30 cellular contexts compared by ENCODE assay signal in the genomic region with DNA sequence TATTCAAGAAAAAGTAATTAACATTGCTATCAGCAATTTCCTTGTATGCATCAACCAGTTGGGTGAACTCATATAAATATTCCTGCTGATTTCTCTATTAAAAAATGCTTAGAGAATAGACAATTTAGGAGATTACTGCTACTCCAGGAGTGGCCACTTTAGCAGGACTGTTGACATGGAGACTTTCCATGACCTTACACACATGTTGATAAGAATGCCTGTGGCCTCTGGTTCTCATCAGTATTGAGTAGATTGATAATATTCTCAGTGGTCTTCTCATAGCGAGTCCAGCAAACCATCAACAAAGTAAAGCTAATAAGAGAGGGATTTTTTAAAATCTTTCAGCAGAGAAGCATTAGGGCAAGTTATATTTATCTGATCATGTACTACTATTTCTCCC.
DNase-seq lines count a peak whose midpoint lies in the region; ATAC-seq, FAIRE-seq and TF ChIP-seq lines count a peak whose summit lies in the region.
"Had no signal": no experiment of that assay in that cellular context is flagged by ENCODE, and none has a peak within 500 bp of the region (broad histone marks: within the 10 kb centered on the region; RNA-seq: fewer than 3 reads in every experiment).

No MANE protein-coding gene starts in this region.

- CTCF ChIA-PET in A549 (lab: Yijun Ruan, JAX) = no interaction called here
- CTCF ChIA-PET in activated CD8-positive, alpha-beta memory T cell treated with anti-CD3 and anti-CD28 coated beads, Interleukin-2, amount 10 ng/mL, durations not matched to agents 7 days and 5 days (lab: Charles Lee) = no interaction called here

- H3K4me1 Mint-ChIP-seq in activated CD8-positive, alpha-beta memory T cell treated with anti-CD3 and anti-CD28 coated beads, Interleukin-2, amount 10 ng/mL, durations not matched to agents 7 days and 5 days = no peaks in the 10 kb centered on the region

- peaks cover 46% of the 10 kb centered on the region for H3K4me1 ChIP-seq in A549
- no peaks in the 10 kb centered on the region for H3K4me1 ChIP-seq in colonic mucosa
- peaks cover 19% of the 10 kb centered on the region for H3K4me1 ChIP-seq in osteoblast (ENCODE audit: insufficient read depth, low read length)
- H3K4me1 ChIP-seq: parathyroid adenoma had no signal

- H3K27ac ChIP-seq in A549 = peak overlapping the region in 1 of 2 experiments; percentile 67; a peak in 3 of 6 replicates
- H3K27ac ChIP-seq in HL-60 (replicated peaks) = peak overlapping the region; percentile 40
- H3K27ac ChIP-seq in colonic mucosa = peak overlapping the region; percentile 46
- H3K27ac ChIP-seq in osteoblast (ENCODE audit: low read depth, low read length) = peak overlapping the region; percentile 47
- H3K27ac ChIP-seq: C4-2B, dorsolateral prefrontal cortex, gastroesophageal sphincter, GM23248, parathyroid adenoma had no signal

- H3K4me3 Mint-ChIP-seq in activated CD8-positive, alpha-beta memory T cell treated with anti-CD3 and anti-CD28 coated beads, Interleukin-2, amount 10 ng/mL, durations not matched to agents 7 days and 5 days = no peak overlapping the region
- H3K4me3 Mint-ChIP-seq: activated CD4-positive, alpha-beta memory T cell treated with anti-CD3 and anti-CD28 coated beads for 36 hours; naive thymus-derived CD4-positive, alpha-beta T cell; stimulated activated naive CD8-positive, alpha-beta T cell treated with anti-CD3 and anti-CD28 coated beads, Interleukin-15, Interleukin-2, amounts not matched to agents 100 ng/mL and 50 ng/mL, for 24 hours had no signal

- no peaks in the 10 kb centered on the region for H3K79me2 ChIP-seq in osteoblast (ENCODE audit: insufficient read depth, low read length)
- H3K79me2 ChIP-seq: parathyroid adenoma had no signal

- intact Hi-C loops in colonic mucosa (cut with DNase I) = no loop called here

- no peak overlapping the region for H3K27ac Mint-ChIP-seq in activated CD8-positive, alpha-beta memory T cell treated with anti-CD3 and anti-CD28 coated beads, Interleukin-2, amount 10 ng/mL, durations not matched to agents 7 days and 5 days
- H3K27ac Mint-ChIP-seq: activated CD4-positive, alpha-beta memory T cell treated with anti-CD3 and anti-CD28 coated beads for 36 hours; naive thymus-derived CD4-positive, alpha-beta T cell; stimulated activated naive CD8-positive, alpha-beta T cell treated with anti-CD3 and anti-CD28 coated beads, Interleukin-15, Interleukin-2, amounts not matched to agents 100 ng/mL and 50 ng/mL, for 24 hours had no signal

- peak overlapping the region; percentile 17 for H2AFZ ChIP-seq in osteoblast (ENCODE audit: low read length)
- H2AFZ ChIP-seq: GM23248, parathyroid adenoma had no signal

- H3K9me3 Mint-ChIP-seq in activated CD8-positive, alpha-beta memory T cell treated with anti-CD3 and anti-CD28 coated beads, Interleukin-2, amount 10 ng/mL, durations not matched to agents 7 days and 5 days (ENCODE audit: low read depth) = no peaks in the 10 kb centered on the region
- H3K9me3 Mint-ChIP-seq: activated CD4-positive, alpha-beta memory T cell treated with anti-CD3 and anti-CD28 coated beads for 36 hours; naive thymus-derived CD4-positive, alpha-beta T cell; stimulated activated naive CD8-positive, alpha-beta T cell treated with anti-CD3 and anti-CD28 coated beads, Interleukin-15, Interleukin-2, amounts not matched to agents 100 ng/mL and 50 ng/mL, for 24 hours had no signal

- POLR2A ChIA-PET in A549 (lab: Yijun Ruan, JAX) = no interaction called here

- TF ChIP-seq CTCF in A549 (IDR thresholded peaks at IDR 0.05) (no peak), HL-60 (IDR thresholded peaks at IDR 0.05; ENCODE audit: insufficient read depth, low read length) (no peak), colonic mucosa (IDR thresholded peaks at IDR 0.05) (no peak), osteoblast (IDR thresholded peaks at IDR 0.05; ENCODE audit: extremely low read depth, low read depth, low read length) (no peak)

- H3K4me3 ChIP-seq in A549 (no peak overlapping the region), HL-60 (replicated peaks; ENCODE audit: insufficient read depth, low read length) (no peak overlapping the region), colonic mucosa (no peak overlapping the region), osteoblast (ENCODE audit: insufficient read depth, low read length) (peak overlapping the region; percentile 47)
- H3K4me3 ChIP-seq: gastroesophageal sphincter, GM23248, lung, Peyer's patch had no signal

- no peaks in the 10 kb centered on the region for H4K20me1 ChIP-seq in osteoblast (ENCODE audit: insufficient read depth, low read length)

- TF ChIP-seq POLR2A in A549 (IDR thresholded peaks at IDR 0.05; ENCODE audit: low read length) = no peak

- DNase-seq in A549 (ENCODE audit: low read depth in 1 of 2, low spot score in 1 of 2) (no peak), HL-60 (ENCODE audit: low read depth in 1 of 2, low spot score in 1 of 2) (no peak), colonic mucosa (no peak), osteoblast (ENCODE audit: insufficient read length, low spot score, missing footprints) (no peak), T-helper 1 cell (no peak), COLO829 (ENCODE audit: low spot score) (no peak)
- no peak for DNase-seq in activated CD8-positive, alpha-beta memory T cell treated with anti-CD3 and anti-CD28 coated beads, Interleukin-2, amount 10 ng/mL, durations not matched to agents 7 days and 5 days
- DNase-seq: activated CD4-positive, alpha-beta memory T cell treated with anti-CD3 and anti-CD28 coated beads for 36 hours; activated CD4-positive, CD25-positive, alpha-beta regulatory T cell; activated gamma-delta T cell treated with Interleukin-2 at 50 U/mL for 16 hours; activated T-cell treated with anti-CD3 and anti-CD28 coated beads for 4 hours; DMS 273 treated with DMSO at 0.1 percent for 48 hours; dorsolateral prefrontal cortex; GDM1; GM23248; kidney; MG63; naive thymus-derived CD4-positive, alpha-beta T cell; NCI-H1694 treated with DMSO at 0.1 percent for 48 hours; NCI-H2227 treated with DMSO at 0.1 percent for 48 hours; Peyer's patch; stimulated activated CD4-positive, alpha-beta T cell treated with anti-CD3 and anti-CD28 coated beads, Interleukin-2, amount 100 ng/mL, for 24 hours had no signal

- H3K27me3 Mint-ChIP-seq in activated CD8-positive, alpha-beta memory T cell treated with anti-CD3 and anti-CD28 coated beads, Interleukin-2, amount 10 ng/mL, durations not matched to agents 7 days and 5 days = no peaks in the 10 kb centered on the region

- TF ChIP-seq EP300 in A549 (IDR thresholded peaks at IDR 0.05) = no peak

- FAIRE-seq in A549 (lab: Jason Lieb, UNC) = no peak
- FAIRE-seq: A204.1, kidney, urothelium cell line had no signal

- ATAC-seq in A549 (no peak), HG02840 (IDR thresholded peaks at IDR 0.05; ENCODE audit: low FRiP score, unreplicated experiment) (no peak)
- ATAC-seq in activated CD8-positive, alpha-beta memory T cell treated with anti-CD3 and anti-CD28 coated beads, Interleukin-2, amount 10 ng/mL, durations not matched to agents 7 days and 5 days = no peak
- ATAC-seq: gastroesophageal sphincter; naive thymus-derived CD4-positive, alpha-beta T cell had no signal

- H3K36me3 ChIP-seq in colonic mucosa (no peaks in the 10 kb centered on the region), osteoblast (ENCODE audit: insufficient read depth, low read length) (no peaks in the 10 kb centered on the region)
- H3K36me3 ChIP-seq: gastroesophageal sphincter, MG63, Peyer's patch had no signal

- no peaks in the 10 kb centered on the region for H3K9me3 ChIP-seq in A549
- no peaks in the 10 kb centered on the region for H3K9me3 ChIP-seq in colonic mucosa
- H3K9me3 ChIP-seq in osteoblast (ENCODE audit: low read depth, low read length) = no peaks in the 10 kb centered on the region
- H3K9me3 ChIP-seq: gastroesophageal sphincter, MG63, Peyer's patch had no signal

- H3K9ac ChIP-seq in colonic mucosa (ENCODE audit: low read depth in 2 of 2, low read length in 2 of 2) = no peak overlapping the region
- H3K9ac ChIP-seq: GM23248, parathyroid adenoma had no signal

- peak overlapping the region; percentile 55 for H3K4me2 ChIP-seq in A549
- peak overlapping the region; percentile 68 for H3K4me2 ChIP-seq in osteoblast (ENCODE audit: insufficient read depth, low read length)

- WGBS in A549 (ENCODE audit: missing lambda C conversion rate) = 95% methylated on average over 1 of the region's 1 CpG

- no peaks in the 10 kb centered on the region for H3K36me3 Mint-ChIP-seq in activated CD8-positive, alpha-beta memory T cell treated with anti-CD3 and anti-CD28 coated beads, Interleukin-2, amount 10 ng/mL, durations not matched to agents 7 days and 5 days
- H3K36me3 Mint-ChIP-seq: activated CD4-positive, alpha-beta memory T cell treated with anti-CD3 and anti-CD28 coated beads for 36 hours; naive thymus-derived CD4-positive, alpha-beta T cell had no signal

- H3K27me3 ChIP-seq in HL-60 (ENCODE audit: insufficient read depth, poor library complexity, severe bottlenecking) (no peaks in the 10 kb centered on the region), colonic mucosa (no peaks in the 10 kb centered on the region), osteoblast (ENCODE audit: insufficient read depth, low read length) (no peaks in the 10 kb centered on the region)
- H3K27me3 ChIP-seq: gastroesophageal sphincter, MG63, Peyer's patch had no signal

- no peak for TF ChIP-seq RAD21 in A549 (conservative IDR thresholded peaks at IDR 0.05 in 1 of 2, IDR thresholded peaks at IDR 0.05 in 1 of 2)

TF ChIP-seq in A549, 52 proteins besides CTCF, POLR2A, EP300 and RAD21 (continues in another document):
- TF ChIP-seq, protein P1, sequence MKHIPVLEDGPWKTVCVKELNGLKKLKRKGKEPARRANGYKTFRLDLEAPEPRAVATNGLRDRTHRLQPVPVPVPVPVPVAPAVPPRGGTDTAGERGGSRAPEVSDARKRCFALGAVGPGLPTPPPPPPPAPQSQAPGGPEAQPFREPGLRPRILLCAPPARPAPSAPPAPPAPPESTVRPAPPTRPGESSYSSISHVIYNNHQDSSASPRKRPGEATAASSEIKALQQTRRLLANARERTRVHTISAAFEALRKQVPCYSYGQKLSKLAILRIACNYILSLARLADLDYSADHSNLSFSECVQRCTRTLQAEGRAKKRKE (CRISPR knock-in tag; IDR thresholded peaks at IDR 0.05; ENCODE audit: low read depth) = no peak
- TF ChIP-seq ZNF302 (CRISPR knock-in tag; IDR thresholded peaks at IDR 0.05) (no peak), TFCP2L1 (CRISPR knock-in tag; IDR thresholded peaks at IDR 0.05) (no peak)
- TF ChIP-seq, protein P2, sequence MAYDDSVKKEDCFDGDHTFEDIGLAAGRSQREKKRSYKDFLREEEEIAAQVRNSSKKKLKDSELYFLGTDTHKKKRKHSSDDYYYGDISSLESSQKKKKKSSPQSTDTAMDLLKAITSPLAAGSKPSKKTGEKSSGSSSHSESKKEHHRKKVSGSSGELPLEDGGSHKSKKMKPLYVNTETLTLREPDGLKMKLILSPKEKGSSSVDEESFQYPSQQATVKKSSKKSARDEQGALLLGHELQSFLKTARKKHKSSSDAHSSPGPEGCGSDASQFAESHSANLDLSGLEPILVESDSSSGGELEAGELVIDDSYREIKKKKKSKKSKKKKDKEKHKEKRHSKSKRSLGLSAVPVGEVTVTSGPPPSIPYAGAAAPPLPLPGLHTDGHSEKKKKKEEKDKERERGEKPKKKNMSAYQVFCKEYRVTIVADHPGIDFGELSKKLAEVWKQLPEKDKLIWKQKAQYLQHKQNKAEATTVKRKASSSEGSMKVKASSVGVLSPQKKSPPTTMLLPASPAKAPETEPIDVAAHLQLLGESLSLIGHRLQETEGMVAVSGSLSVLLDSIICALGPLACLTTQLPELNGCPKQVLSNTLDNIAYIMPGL (CRISPR knock-in tag; IDR thresholded peaks at IDR 0.05; ENCODE audit: borderline replicate concordance) = no peak
